Comparison of ENCODE assay signal across 19 cellular contexts in genomic region chr11:128232588-128232987, GRCh38.
DNase-seq lines count a peak whose midpoint lies in the region; ATAC-seq and TF ChIP-seq lines count a peak whose summit lies in the region.
"Had no signal": no experiment of that assay in that cellular context is flagged by ENCODE, and none has a peak within 500 bp of the region (broad histone marks: within the 10 kb centered on the region; RNA-seq: fewer than 3 reads in every experiment).

No MANE protein-coding gene starts in this region.

- H3K9me3 ChIP-seq in upper lobe of right lung (no peaks in the 10 kb centered on the region), sigmoid colon (no peaks in the 10 kb centered on the region)
- H3K9me3 ChIP-seq: HAP-1, left ventricle myocardium inferior, mucosa of descending colon, neutrophil, SJSA1 had no signal

- H3K27me3 Mint-ChIP-seq in activated naive CD4-positive, alpha-beta T cell treated with anti-CD3 and anti-CD28 coated beads, Interleukin-2, amount 10 ng/mL, durations not matched to agents 7 days and 5 days: no peaks in the 10 kb centered on the region
- H3K27me3 Mint-ChIP-seq in activated naive CD4-positive, alpha-beta T cell treated with anti-CD3 and anti-CD28 coated beads, Interleukin-2, amount 50 U/mL, for 24 hours: no peaks in the 10 kb centered on the region
- H3K27me3 Mint-ChIP-seq: CD8-positive, alpha-beta memory T cell had no signal

- H3K27ac ChIP-seq in upper lobe of right lung (no peak overlapping the region), sigmoid colon (no peak overlapping the region)
- H3K27ac ChIP-seq: dorsolateral prefrontal cortex, left ventricle myocardium inferior, neutrophil, SJSA1 had no signal

- H3K4me1 ChIP-seq in upper lobe of right lung (no peaks in the 10 kb centered on the region), sigmoid colon (peaks cover 0 to 30% (median 22%) of the 10 kb centered on the region in 4 donors)
- H3K4me1 ChIP-seq: HAP-1, SJSA1 had no signal

- TF ChIP-seq CTCF in upper lobe of right lung (IDR thresholded peaks at IDR 0.05): no peak
- TF ChIP-seq CTCF in sigmoid colon (IDR thresholded peaks at IDR 0.05): no peak

- intact Hi-C loops in upper lobe of right lung (cut with DNase I) (no loop called here), sigmoid colon (cut with DNase I) (no loop called here)

- CTCF ChIA-PET in activated naive CD4-positive, alpha-beta T cell treated with anti-CD3 and anti-CD28 coated beads, Interleukin-2, amount 10 ng/mL, durations not matched to agents 7 days and 5 days (lab: Charles Lee): no interaction called here

- H3K27me3 ChIP-seq in upper lobe of right lung (no peaks in the 10 kb centered on the region), sigmoid colon (no peaks in the 10 kb centered on the region)
- H3K27me3 ChIP-seq: dorsolateral prefrontal cortex, neutrophil, SJSA1 had no signal

- DNase-seq in activated naive CD4-positive, alpha-beta T cell treated with Interleukin-2 at 50 U/mL for 16 hours: peak; percentile 73
- no peak for DNase-seq in activated naive CD4-positive, alpha-beta T cell treated with anti-CD3 and anti-CD28 coated beads, Interleukin-2, amount 10 ng/mL, durations not matched to agents 7 days and 5 days
- peak; percentile 51 for DNase-seq in stimulated activated CD4-positive, alpha-beta T cell treated with anti-CD3 and anti-CD28 coated beads, Interleukin-4, amount 100 ng/mL, for 1 hour
- no peak for DNase-seq in upper lobe of right lung
- DNase-seq in sigmoid colon: no peak
- no peak for DNase-seq in NCI-H2081 treated with DMSO at 0.1 percent for 48 hours (lab: John Stamatoyannopoulos, UW)
- DNase-seq in 8988T: no peak
- DNase-seq: CD8-positive, alpha-beta memory T cell; dorsolateral prefrontal cortex; KBM-7; left ventricle myocardium inferior; mucosa of descending colon; NCI-H1048; NCI-H748 treated with DMSO at 0.1 percent for 48 hours; retina had no signal

- no peak overlapping the region for H3K27ac Mint-ChIP-seq in activated naive CD4-positive, alpha-beta T cell treated with anti-CD3 and anti-CD28 coated beads, Interleukin-2, amount 10 ng/mL, durations not matched to agents 7 days and 5 days
- peak overlapping the region; percentile 73 for H3K27ac Mint-ChIP-seq in activated naive CD4-positive, alpha-beta T cell treated with anti-CD3 and anti-CD28 coated beads, Interleukin-2, amount 50 U/mL, for 24 hours

- H3K9me3 Mint-ChIP-seq in activated naive CD4-positive, alpha-beta T cell treated with anti-CD3 and anti-CD28 coated beads, Interleukin-2, amount 10 ng/mL, durations not matched to agents 7 days and 5 days: no peaks in the 10 kb centered on the region
- peaks cover 5% of the 10 kb centered on the region for H3K9me3 Mint-ChIP-seq in activated naive CD4-positive, alpha-beta T cell treated with anti-CD3 and anti-CD28 coated beads, Interleukin-2, amount 50 U/mL, for 24 hours

- 76 to 83% methylated on average over 5 of the region's 5 CpGs for WGBS in sigmoid colon, 2 donors

- TF ChIP-seq EP300 in sigmoid colon (IDR thresholded peaks at IDR 0.05): no peak

- ATAC-seq in upper lobe of right lung: peak; percentile 55
- ATAC-seq: mucosa of descending colon had no signal

- H3K4me3 ChIP-seq in upper lobe of right lung (no peak overlapping the region), sigmoid colon (no peak overlapping the region)
- H3K4me3 ChIP-seq: dorsolateral prefrontal cortex, HAP-1, left ventricle myocardium inferior, mucosa of descending colon, SJSA1 had no signal

- no peak for TF ChIP-seq POLR2A in sigmoid colon (IDR thresholded peaks at IDR 0.05)

- no peak overlapping the region for H3K4me3 Mint-ChIP-seq in activated naive CD4-positive, alpha-beta T cell treated with anti-CD3 and anti-CD28 coated beads, Interleukin-2, amount 10 ng/mL, durations not matched to agents 7 days and 5 days
- no peak overlapping the region for H3K4me3 Mint-ChIP-seq in activated naive CD4-positive, alpha-beta T cell treated with anti-CD3 and anti-CD28 coated beads, Interleukin-2, amount 50 U/mL, for 24 hours
- H3K4me3 Mint-ChIP-seq: CD8-positive, alpha-beta memory T cell had no signal

- peaks cover under 1% of the 10 kb centered on the region for H3K4me1 Mint-ChIP-seq in activated naive CD4-positive, alpha-beta T cell treated with anti-CD3 and anti-CD28 coated beads, Interleukin-2, amount 10 ng/mL, durations not matched to agents 7 days and 5 days
- H3K4me1 Mint-ChIP-seq in activated naive CD4-positive, alpha-beta T cell treated with anti-CD3 and anti-CD28 coated beads, Interleukin-2, amount 50 U/mL, for 24 hours: peaks cover 29% of the 10 kb centered on the region
- H3K4me1 Mint-ChIP-seq: CD8-positive, alpha-beta memory T cell had no signal

- H3K36me3 ChIP-seq in upper lobe of right lung (no peaks in the 10 kb centered on the region), sigmoid colon (no peaks in the 10 kb centered on the region)
- H3K36me3 ChIP-seq: HAP-1, left ventricle myocardium inferior, neutrophil, SJSA1 had no signal

- H3K36me3 Mint-ChIP-seq in activated naive CD4-positive, alpha-beta T cell treated with anti-CD3 and anti-CD28 coated beads, Interleukin-2, amount 10 ng/mL, durations not matched to agents 7 days and 5 days: no peaks in the 10 kb centered on the region
- peaks cover 5% of the 10 kb centered on the region for H3K36me3 Mint-ChIP-seq in activated naive CD4-positive, alpha-beta T cell treated with anti-CD3 and anti-CD28 coated beads, Interleukin-2, amount 50 U/mL, for 24 hours
- H3K36me3 Mint-ChIP-seq: CD8-positive, alpha-beta memory T cell had no signal

Comparison
In these comparisons a context has a peak if more than half of its experiments do, and no peak if none do; other contexts are left out.
1. DNase-seq: peak in activated naive CD4-positive, alpha-beta T cell treated with Interleukin-2 at 50 U/mL for 16 hours (single experiment) and stimulated activated CD4-positive, alpha-beta T cell treated with anti-CD3 and anti-CD28 coated beads, Interleukin-4, amount 100 ng/mL, for 1 hour (single experiment); none in activated naive CD4-positive, alpha-beta T cell treated with anti-CD3 and anti-CD28 coated beads, Interleukin-2, amount 10 ng/mL, durations not matched to agents 7 days and 5 days (single experiment), upper lobe of right lung (single experiment), sigmoid colon (single experiment), NCI-H2081 treated with DMSO at 0.1 percent for 48 hours (single experiment) and 8988T (single experiment).